Comparison of ENCODE assay signal across 2 cellular contexts in the genomic region with DNA sequence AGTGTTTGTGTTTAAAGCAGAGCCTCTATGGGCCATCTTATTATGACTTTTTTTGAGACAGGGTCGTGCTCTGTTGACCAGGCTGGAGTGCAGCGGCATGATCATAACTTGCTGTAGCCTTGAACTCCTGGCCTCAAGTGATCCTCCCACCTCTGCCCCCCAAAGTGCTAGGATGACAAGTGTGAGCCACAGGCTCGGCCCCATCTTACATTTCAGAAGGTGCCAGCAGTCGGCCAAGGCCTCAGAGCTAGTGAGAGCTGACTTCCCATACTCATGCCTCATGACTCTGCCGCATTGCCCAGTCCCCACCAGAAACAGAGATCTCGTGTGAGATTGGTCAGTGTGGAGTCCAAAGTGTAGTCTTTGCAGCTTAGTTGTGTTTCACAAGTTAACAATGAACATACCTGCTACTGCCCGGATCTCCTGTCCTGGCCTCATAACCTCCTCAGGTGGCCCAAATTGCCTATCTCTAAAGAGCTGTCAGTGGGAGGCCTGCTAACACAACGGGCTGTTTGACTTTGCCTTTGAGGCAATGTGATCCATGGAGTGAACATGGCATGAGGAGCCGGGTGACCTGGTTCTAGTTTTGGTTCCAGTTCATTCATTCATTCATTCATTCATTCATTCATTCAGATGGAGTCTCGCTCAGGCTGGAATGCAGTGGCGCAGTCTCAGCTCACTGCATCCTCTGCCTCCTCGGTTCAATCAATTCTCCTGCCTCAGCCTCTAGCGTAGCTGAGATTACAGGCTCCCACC.
TF ChIP-seq lines count a peak whose summit lies in the region.

No MANE protein-coding gene starts in this region.

TF ChIP-seq in HEK293, 187 proteins besides CTCF, POLR2A, EP300 and RAD21:
- TF ChIP-seq ZNF24 (tag by site-specific recombination; IDR thresholded peaks at IDR 0.05) (peak; percentile 74; the same call in 1 of the 2 replicates), ZNF473 (tag by site-specific recombination; IDR thresholded peaks at IDR 0.05) (no peak)

TF ChIP-seq in GM12878, 131 proteins besides CTCF, POLR2A, EP300 and RAD21:
- TF ChIP-seq HDAC2 (IDR thresholded peaks at IDR 0.05) (no peak), ZNF24 (IDR thresholded peaks at IDR 0.05) (peak; percentile 90)
